19 cellular contexts compared by ENCODE assay signal in genomic region chr1:200749090-200749489, GRCh38. TPM values are rescaled to one million over a fixed set of nuclear protein-coding genes. Genes with fewer than 3 reads are reported as not detected.
DNase-seq lines count a peak whose midpoint lies in the region; ATAC-seq, FAIRE-seq and TF ChIP-seq lines count a peak whose summit lies in the region.
"Had no signal": no experiment of that assay in that cellular context is flagged by ENCODE, and none has a peak within 500 bp of the region (broad histone marks: within the 10 kb centered on the region; RNA-seq: fewer than 3 reads in every experiment).

No MANE protein-coding gene starts in this region.

- no peaks in the 10 kb centered on the region for H3K9me3 ChIP-seq in sigmoid colon
- no peaks in the 10 kb centered on the region for H3K9me3 ChIP-seq in SJCRH30 (replicated peaks)
- H3K9me3 ChIP-seq: Peyer's patch had no signal

- no peak for TF ChIP-seq EP300 in sigmoid colon (IDR thresholded peaks at IDR 0.05)

- TF ChIP-seq CTCF in D721Med (IDR thresholded peaks at IDR 0.05; ENCODE audit: insufficient read depth, missing control alignments) = no peak
- TF ChIP-seq CTCF in dorsolateral prefrontal cortex (IDR thresholded peaks at IDR 0.05 in 54 of 56, conservative IDR thresholded peaks at IDR 0.05 in 2 of 56; ENCODE audit: low read depth in 1 of 56, partially characterized antibody in 56 of 56) = no peak
- no peak for TF ChIP-seq CTCF in sigmoid colon (IDR thresholded peaks at IDR 0.05)

- H3K27me3 ChIP-seq in dorsolateral prefrontal cortex (no peaks in the 10 kb centered on the region), sigmoid colon (no peaks in the 10 kb centered on the region), SJCRH30 (no peaks in the 10 kb centered on the region)
- H3K27me3 ChIP-seq: Peyer's patch had no signal

- TF ChIP-seq POLR2A in sigmoid colon (IDR thresholded peaks at IDR 0.05) = no peak

- peak; percentile 6 for FAIRE-seq in D721Med (lab: Jason Lieb, UNC)
- FAIRE-seq: HepG2 had no signal

- DNase-seq in D721Med (ENCODE audit: insufficient read length, low spot score) (no peak), dorsolateral prefrontal cortex (peak in 9 of 10 donors; percentile 27 to 81 (median 64)), midbrain (lab: John Stamatoyannopoulos, UW) (peak; percentile 43), sciatic nerve (ENCODE audit: low spot score) (no peak), sigmoid colon (no peak), NCI-H526 treated with DMSO at 0.1 percent for 48 hours (lab: John Stamatoyannopoulos, UW) (no peak), SJCRH30 (no peak)
- DNase-seq: ACHN; CD4-positive, alpha-beta memory T cell; GF-D8; HFFc6; NCI-H1105 treated with DMSO at 0.1 percent for 48 hours; NCI-H2029 treated with DMSO at 0.1 percent for 48 hours; NCI-H510A treated with DMSO at 0.1 percent for 48 hours; Peyer's patch; SHP77 had no signal

- H3K27ac ChIP-seq in dorsolateral prefrontal cortex = peak overlapping the region in 34 of 59 donors; percentile 4 to 81 (median 50)
- no peak overlapping the region for H3K27ac ChIP-seq in sigmoid colon
- no peak overlapping the region for H3K27ac ChIP-seq in SJCRH30
- H3K27ac ChIP-seq: KMS-11, Peyer's patch had no signal

- peak; percentile 20 for ATAC-seq in sciatic nerve
- ATAC-seq: GM23338, HepG2 had no signal

- H3K4me1 ChIP-seq in sigmoid colon (peaks cover 0 to 24% (median 8%) of the 10 kb centered on the region in 4 donors), SJCRH30 (no peaks in the 10 kb centered on the region)
- H3K4me1 ChIP-seq: Peyer's patch had no signal

- no peaks in the 10 kb centered on the region for H3K36me3 ChIP-seq in sigmoid colon
- H3K36me3 ChIP-seq in SJCRH30 = no peaks in the 10 kb centered on the region; the same call in 1 of the 2 replicates
- H3K36me3 ChIP-seq: Peyer's patch had no signal

- intact Hi-C loops in dorsolateral prefrontal cortex (cut with DNase I) (no loop called here), sciatic nerve (cut with DNase I) (no loop called here), sigmoid colon (cut with DNase I) (no loop called here)

- peak overlapping the region in 3 of 59 donors; percentile 1 to 9 (median 6) for H3K4me3 ChIP-seq in dorsolateral prefrontal cortex
- H3K4me3 ChIP-seq in sigmoid colon = no peak overlapping the region
- no peak overlapping the region for H3K4me3 ChIP-seq in SJCRH30
- H3K4me3 ChIP-seq: GM23338, Peyer's patch had no signal

RNA-seq across cellular contexts. Expression of gene CAMSAP2, which starts 10.4 kb away (rescaled TPM):
- total RNA-seq in dorsolateral prefrontal cortex (100 to 1,000 TPM in 84 of 120 experiments, 10 to 100 TPM in 36; 69.0 to 139 (median 110) TPM), sciatic nerve (45.4 TPM), sigmoid colon (10 to 100 TPM; 31.8 to 40.7 (median 38.6) TPM)
- polyA plus RNA-seq in sigmoid colon = 1 to 10 TPM; 1.2 to 3.9 (median 3.6) TPM
- total RNA-seq in SJCRH30 (2014; rRNA removed; shearing (Covaris generic)) = 18.7 and 23.5 TPM in 2 replicates

Comparison
In these comparisons a context has a peak if more than half of its experiments do, and no peak if none do; other contexts are left out.
1. DNase-seq: peak in dorsolateral prefrontal cortex (9 of 10) and midbrain (single experiment); none in D721Med (single experiment), sciatic nerve (single experiment), sigmoid colon (single experiment), NCI-H526 treated with DMSO at 0.1 percent for 48 hours (single experiment) and SJCRH30 (0 of 2).
2. H3K27ac ChIP-seq: peak in dorsolateral prefrontal cortex (34 of 59); none in sigmoid colon (0 of 4) and SJCRH30 (single experiment).